1 cellular context compared by ENCODE assay signal in genomic region chr2:230441188-230441897, GRCh38.
TF ChIP-seq lines count a peak whose summit lies in the region.

No MANE protein-coding gene starts in this region.

TF ChIP-seq in GM23338, 12 proteins besides CTCF, POLR2A, EP300 and RAD21 (continued from another document):
- TF ChIP-seq POLR2AphosphoS5 (IDR thresholded peaks at IDR 0.05; ENCODE audit: low read depth): no peak
- no peak for TF ChIP-seq ZNF114 (CRISPR knock-in tag; IDR thresholded peaks at IDR 0.05)
- TF ChIP-seq STAT1 (IDR thresholded peaks at IDR 0.05; ENCODE audit: unreplicated experiment): no peak
- TF ChIP-seq ZNF331 (CRISPR knock-in tag; IDR thresholded peaks at IDR 0.05; ENCODE audit: low read depth): no peak
- no peak for TF ChIP-seq JUNB (IDR thresholded peaks at IDR 0.05; ENCODE audit: unreplicated experiment)
- no peak for TF ChIP-seq NANOG (IDR thresholded peaks at IDR 0.05; ENCODE audit: borderline replicate concordance)
- TF ChIP-seq ETS1 (IDR thresholded peaks at IDR 0.05): no peak
